In the genomic region with DNA sequence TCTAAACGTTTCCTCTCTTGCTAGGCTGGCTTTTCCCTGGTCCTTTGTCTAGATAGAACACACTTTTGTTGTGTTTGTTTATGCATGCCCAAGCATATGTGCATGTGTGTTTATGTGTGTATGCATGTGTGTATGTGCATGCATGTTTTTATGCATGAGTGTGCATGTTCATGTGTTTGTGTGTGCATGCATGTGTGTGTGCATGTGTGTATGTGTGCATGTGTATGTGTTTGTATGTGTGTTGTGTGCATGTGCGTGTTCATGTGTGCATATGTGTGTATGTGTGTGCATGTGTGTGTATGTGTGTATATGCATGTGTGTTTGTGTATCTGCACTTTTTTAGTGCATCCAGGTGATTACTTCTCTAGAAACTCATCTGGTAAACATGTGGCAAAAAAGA, we compare ENCODE assay signal across 26 cellular contexts.
"Had no signal": no experiment of that assay in that cellular context is flagged by ENCODE, and none has a peak within 500 bp of the region (broad histone marks: within the 10 kb centered on the region; RNA-seq: fewer than 3 reads in every experiment).

No MANE protein-coding gene starts in this region.

- H3K36me3 ChIP-seq: esophagus squamous epithelium, gastrocnemius medialis, heart right ventricle, left lung, lower lobe of right lung had no signal

- H3K9me3 ChIP-seq: esophagus squamous epithelium, gastrocnemius medialis, left lung, lower lobe of right lung, mucosa of descending colon had no signal

- FAIRE-seq: colon, endometrium, islet of Langerhans, keratinocyte had no signal

- H3K4me3 ChIP-seq: coronary artery, dorsolateral prefrontal cortex, esophagus squamous epithelium, gastrocnemius medialis, heart right ventricle, left lung, lower lobe of right lung, mucosa of descending colon had no signal

- H3K27me3 ChIP-seq: esophagus squamous epithelium, gastrocnemius medialis, left lung had no signal

- H3K4me1 ChIP-seq: esophagus squamous epithelium, gastrocnemius medialis, heart right ventricle, left lung, lower lobe of right lung had no signal

- DNase-seq: dermis blood vessel endothelial cell; dorsolateral prefrontal cortex; effector CD8-positive, alpha-beta T cell; effector memory CD8-positive, alpha-beta T cell; endodermal cell; erythroblast; esophagus squamous epithelium; foreskin fibroblast; foreskin melanocyte; gastrocnemius medialis; glutamatergic neuron; head of caudate nucleus; heart right ventricle; hippocampal formation; left cardiac atrium; left lung; left ventricle myocardium superior; lower lobe of right lung; mesenchymal stem cell; mucosa of descending colon had no signal

- H3K27ac ChIP-seq: coronary artery, dorsolateral prefrontal cortex, epithelial cell of prostate, esophagus squamous epithelium, gastrocnemius medialis, heart right ventricle, left lung, lower lobe of right lung had no signal
